Comparison of ENCODE assay signal across 1 cellular context in genomic region chr14:68349900-68350323, GRCh38.
A peak's percentile ranks its signal among the peaks of the same experiment; 100 is the strongest.
TF ChIP-seq lines count a peak whose summit lies in the region.

No MANE protein-coding gene starts in this region.

TF ChIP-seq in HepG2, 621 proteins besides CTCF, POLR2A, EP300 and RAD21 (continued from another document and continues in another):
- TF ChIP-seq ZSCAN5A (CRISPR knock-in tag; IDR thresholded peaks at IDR 0.05; ENCODE audit: borderline replicate concordance), result no peak
- TF ChIP-seq ZNF275 (CRISPR knock-in tag; IDR thresholded peaks at IDR 0.05; ENCODE audit: borderline replicate concordance), result 0 out of 2 replicates have a peak, but pooled peaks have one; percentile 49
- no peak for TF ChIP-seq ZNF576 (CRISPR knock-in tag; IDR thresholded peaks at IDR 0.05)
- 0 out of 2 replicates have a peak, but pooled peaks have one; percentile 65 for TF ChIP-seq SNAPC2 (CRISPR knock-in tag; IDR thresholded peaks at IDR 0.05)
- peak; percentile 27; the same call in 1 of the 2 replicates for TF ChIP-seq MXD4 (CRISPR knock-in tag; IDR thresholded peaks at IDR 0.05)
- TF ChIP-seq NFKBIZ (CRISPR knock-in tag; IDR thresholded peaks at IDR 0.05), result peak; percentile 92
- no peak for TF ChIP-seq ZNF615 (CRISPR knock-in tag; IDR thresholded peaks at IDR 0.05; ENCODE audit: borderline replicate concordance)
- TF ChIP-seq CHCHD3 (CRISPR knock-in tag; IDR thresholded peaks at IDR 0.05), result no peak
- no peak for TF ChIP-seq USF2 (IDR thresholded peaks at IDR 0.05; ENCODE audit: low read depth, low read length)
- TF ChIP-seq USF2 (CRISPR knock-in tag; IDR thresholded peaks at IDR 0.05; ENCODE audit: borderline replicate concordance), result no peak
- TF ChIP-seq RNF219 (CRISPR knock-in tag; IDR thresholded peaks at IDR 0.05), result no peak
- TF ChIP-seq SOX5 (CRISPR knock-in tag; IDR thresholded peaks at IDR 0.05; ENCODE audit: borderline replicate concordance), result peak; percentile 90
- TF ChIP-seq ZNF816 (CRISPR knock-in tag; IDR thresholded peaks at IDR 0.05; ENCODE audit: borderline replicate concordance), result peak; percentile 89
- peak; percentile 67; the same call in 1 of the 2 replicates for TF ChIP-seq HOXA3 (CRISPR knock-in tag; IDR thresholded peaks at IDR 0.05)
- TF ChIP-seq SIX4 (CRISPR knock-in tag; IDR thresholded peaks at IDR 0.05), result peak; percentile 100
- TF ChIP-seq ZBTB20 (CRISPR knock-in tag; IDR thresholded peaks at IDR 0.05; ENCODE audit: borderline replicate concordance, low read depth), result peak; percentile 99
- peak; percentile 94; the same call in 1 of the 2 replicates for TF ChIP-seq ZGPAT (CRISPR knock-in tag; IDR thresholded peaks at IDR 0.05)
- TF ChIP-seq ZNF747 (CRISPR knock-in tag; IDR thresholded peaks at IDR 0.05; ENCODE audit: borderline replicate concordance), result 0 out of 2 replicates have a peak, but pooled peaks have one; percentile 77
- no peak for TF ChIP-seq ZBTB2 (CRISPR knock-in tag; IDR thresholded peaks at IDR 0.05; ENCODE audit: low read depth)
- 0 out of 2 replicates have a peak, but pooled peaks have one; percentile 54 for TF ChIP-seq NCOA1 (CRISPR knock-in tag; IDR thresholded peaks at IDR 0.05)
- TF ChIP-seq ZKSCAN8 (CRISPR knock-in tag; IDR thresholded peaks at IDR 0.05; ENCODE audit: borderline replicate concordance), result peak; percentile 99
- TF ChIP-seq HDAC1 (CRISPR knock-in tag; IDR thresholded peaks at IDR 0.05), result peak; percentile 96
- TF ChIP-seq TCF12 (IDR thresholded peaks at IDR 0.05), result no peak
- peak; percentile 74; the same call in 1 of the 2 replicates for TF ChIP-seq TCF12 (CRISPR knock-in tag; IDR thresholded peaks at IDR 0.05)
- peak; percentile 88 for TF ChIP-seq ZNF292 (CRISPR knock-in tag; IDR thresholded peaks at IDR 0.05; ENCODE audit: borderline replicate concordance, low read depth)
- TF ChIP-seq PLSCR1 (CRISPR knock-in tag; IDR thresholded peaks at IDR 0.05; ENCODE audit: borderline replicate concordance), result no peak
- peak; percentile 27; the same call in 1 of the 2 replicates for TF ChIP-seq GABPB1 (CRISPR knock-in tag; IDR thresholded peaks at IDR 0.05)
- TF ChIP-seq ZFP36 (IDR thresholded peaks at IDR 0.05; ENCODE audit: borderline replicate concordance, low read depth, low read length, partially characterized antibody), result no peak
- TF ChIP-seq ZUFSP (CRISPR knock-in tag; IDR thresholded peaks at IDR 0.05; ENCODE audit: borderline replicate concordance), result no peak
- no peak for TF ChIP-seq RORA (CRISPR knock-in tag; IDR thresholded peaks at IDR 0.05)
- no peak for TF ChIP-seq ZNF224 (CRISPR knock-in tag; IDR thresholded peaks at IDR 0.05)
- TF ChIP-seq AGO2 (optimal IDR thresholded peaks at IDR 0.05; ENCODE audit: low read depth, low read length), result no peak
- peak; percentile 55; the same call in 1 of the 2 replicates for TF ChIP-seq ZFP90 (CRISPR knock-in tag; IDR thresholded peaks at IDR 0.05; ENCODE audit: borderline replicate concordance)
- TF ChIP-seq ZNF281 (CRISPR knock-in tag; IDR thresholded peaks at IDR 0.05; ENCODE audit: borderline replicate concordance), result peak; percentile 50; the same call in 1 of the 2 replicates
- 0 out of 2 replicates have a peak, but pooled peaks have one; percentile 31 for TF ChIP-seq WIZ (CRISPR knock-in tag; IDR thresholded peaks at IDR 0.05)
- TF ChIP-seq ATAD3A (CRISPR knock-in tag; IDR thresholded peaks at IDR 0.05), result no peak
- peak; percentile 44; the same call in 1 of the 2 replicates for TF ChIP-seq TRIM24 (CRISPR knock-in tag; IDR thresholded peaks at IDR 0.05)
- TF ChIP-seq ARNT (IDR thresholded peaks at IDR 0.05), result no peak
- no peak for TF ChIP-seq ZSCAN20 (CRISPR knock-in tag; IDR thresholded peaks at IDR 0.05; ENCODE audit: borderline replicate concordance)
- peak; percentile 41 for TF ChIP-seq STAG1 (CRISPR knock-in tag; IDR thresholded peaks at IDR 0.05)
- 0 out of 2 replicates have a peak, but pooled peaks have one; percentile 50 for TF ChIP-seq ZNF788 (CRISPR knock-in tag; IDR thresholded peaks at IDR 0.05; ENCODE audit: borderline replicate concordance)
- peak; percentile 28; the same call in 1 of the 2 replicates for TF ChIP-seq SMC3 (IDR thresholded peaks at IDR 0.05; ENCODE audit: low read length)
- TF ChIP-seq TFDP2 (CRISPR knock-in tag; IDR thresholded peaks at IDR 0.05), result 0 out of 2 replicates have a peak, but pooled peaks have one; percentile 16
- TF ChIP-seq BORCS8-MEF2B (CRISPR knock-in tag; IDR thresholded peaks at IDR 0.05), result no peak
- no peak for TF ChIP-seq MTF1 (CRISPR knock-in tag; IDR thresholded peaks at IDR 0.05)
- peak; percentile 87 for TF ChIP-seq FOXK2 (IDR thresholded peaks at IDR 0.05)
- peak; percentile 80; the same call in 1 of the 2 replicates for TF ChIP-seq ZBTB3 (CRISPR knock-in tag; IDR thresholded peaks at IDR 0.05; ENCODE audit: borderline replicate concordance, low read depth)
- TF ChIP-seq ATF1 (CRISPR knock-in tag; IDR thresholded peaks at IDR 0.05), result peak; percentile 65
- peak; percentile 45; the same call in 1 of the 2 replicates for TF ChIP-seq ZNF557 (CRISPR knock-in tag; IDR thresholded peaks at IDR 0.05)
- no peak for TF ChIP-seq ZNF263 (CRISPR knock-in tag; IDR thresholded peaks at IDR 0.05)
- TF ChIP-seq ZNF331 (CRISPR knock-in tag; IDR thresholded peaks at IDR 0.05), result peak; percentile 87; the same call in 1 of the 2 replicates
